8 cellular contexts compared by ENCODE assay signal in the genomic region with DNA sequence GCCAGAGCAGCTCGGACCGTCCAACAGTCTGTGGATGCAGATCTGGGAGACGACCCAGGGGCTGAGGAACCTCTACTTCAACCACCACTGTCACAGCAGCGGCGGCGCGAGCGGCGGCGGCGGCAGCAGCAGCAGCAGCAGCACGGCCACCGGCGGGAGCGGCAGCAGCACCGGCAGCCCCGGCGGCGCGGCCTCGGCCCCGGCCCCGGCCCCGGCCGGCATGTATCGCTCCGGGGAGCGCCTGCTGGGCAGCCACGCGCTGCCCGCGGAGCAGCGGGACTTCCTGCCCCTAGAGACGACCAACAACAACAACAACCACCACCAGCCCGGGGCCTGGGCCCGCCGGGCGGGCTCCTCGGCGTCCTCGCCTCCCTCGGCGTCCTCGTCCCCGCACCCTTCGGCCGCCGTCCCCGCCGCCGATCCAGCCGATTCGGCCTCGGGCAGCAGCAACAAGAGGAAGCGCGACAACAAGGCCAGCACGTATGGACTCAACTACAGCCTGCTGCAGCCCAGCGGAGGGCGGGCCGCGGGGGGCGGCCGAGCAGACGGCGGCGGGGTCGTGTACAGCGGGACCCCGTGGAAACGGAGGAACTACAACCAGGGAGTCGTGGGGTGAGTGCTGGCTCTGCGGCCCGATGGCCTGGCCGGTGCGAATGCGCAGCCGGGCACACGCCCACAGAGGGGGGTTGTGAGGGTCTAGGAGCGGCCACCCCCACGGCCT. TPM values are rescaled to one million over a fixed set of nuclear protein-coding genes. Genes with fewer than 3 reads are reported as not detected.
DNase-seq lines count a peak whose midpoint lies in the region; ATAC-seq, FAIRE-seq and TF ChIP-seq lines count a peak whose summit lies in the region.

No MANE protein-coding gene starts in this region.

- DNase-seq in COLO668 (lab: John Stamatoyannopoulos, UW; ENCODE audit: unreplicated experiment) = peak; percentile 59
- DNase-seq in HT-29 (ENCODE audit: low spot score) = peak; percentile 20
- no peak for DNase-seq in activated T-cell treated with anti-CD3 and anti-CD28 coated beads, Interleukin-2, amount 50 U/mL, for 24 hours
- peak; percentile 16 for DNase-seq in globus pallidus (ENCODE audit: low spot score)
- peak in 4 of 6 donors; percentile 21 to 84 (median 54) for DNase-seq in pancreas
- no peak for DNase-seq in AML-193 (lab: John Stamatoyannopoulos, UW)
- no peak for DNase-seq in NCI-H2029 treated with DMSO at 0.1 percent for 48 hours (lab: John Stamatoyannopoulos, UW)

- peaks cover 4 to 7% (median 6%) of the 10 kb centered on the region in 3 donors for H3K4me1 ChIP-seq in pancreas

- no peaks in the 10 kb centered on the region for H3K27me3 Mint-ChIP-seq in activated T-cell treated with anti-CD3 and anti-CD28 coated beads, Interleukin-2, amount 50 U/mL, for 24 hours

- H3K4me1 Mint-ChIP-seq in activated T-cell treated with anti-CD3 and anti-CD28 coated beads, Interleukin-2, amount 50 U/mL, for 24 hours (ENCODE audit: low read depth) = peaks cover 46% of the 10 kb centered on the region

- peak overlapping the region; percentile 88 for H3K4me3 Mint-ChIP-seq in activated T-cell treated with anti-CD3 and anti-CD28 coated beads, Interleukin-2, amount 50 U/mL, for 24 hours

- no peaks in the 10 kb centered on the region for H3K36me3 ChIP-seq in pancreas

- 1% methylated on average over 35 to 80 of the region's 80 CpGs for WGBS in pancreas, 2 donors

- peak overlapping the region; percentile 13 to 98 (median 50) for H3K27ac ChIP-seq in pancreas

- FAIRE-seq in pancreas (lab: Jason Lieb, UNC) = no peak

- no peaks in the 10 kb centered on the region for H3K9me3 Mint-ChIP-seq in activated T-cell treated with anti-CD3 and anti-CD28 coated beads, Interleukin-2, amount 50 U/mL, for 24 hours

- H3K27me3 ChIP-seq in pancreas = no peaks in the 10 kb centered on the region

- ATAC-seq in GM21360 (IDR thresholded peaks at IDR 0.05; ENCODE audit: unreplicated experiment) = peak; percentile 5
- ATAC-seq in pancreas = peak in 3 of 4 donors; percentile 0 to 1 (median 0)

- intact Hi-C loops in pancreas (cut with DNase I) = no loop called here

- no peak for TF ChIP-seq CTCF in pancreas (IDR thresholded peaks at IDR 0.05)

- peaks cover 27% of the 10 kb centered on the region for H3K36me3 Mint-ChIP-seq in activated T-cell treated with anti-CD3 and anti-CD28 coated beads, Interleukin-2, amount 50 U/mL, for 24 hours (ENCODE audit: low read depth)

- H3K27ac Mint-ChIP-seq in activated T-cell treated with anti-CD3 and anti-CD28 coated beads, Interleukin-2, amount 50 U/mL, for 24 hours = peak overlapping the region; percentile 73

- peak overlapping the region; percentile 80 to 92 (median 82) for H3K4me3 ChIP-seq in pancreas

- no peaks in the 10 kb centered on the region for H3K9me3 ChIP-seq in pancreas

RNA-seq across cellular contexts. Expression of a gene that starts 0.7 kb away (rescaled TPM):
- 4.7 and 5.3 TPM in 2 replicates for total RNA-seq in HT-29 (2014; rRNA removed; shearing (Covaris generic))
- total RNA-seq in pancreas = 1 to 10 TPM; 4.3 to 7.2 (median 5.8) TPM
- polyA plus RNA-seq in pancreas = 1 to 10 TPM; 1.9 to 4.8 TPM

Comparison
In these comparisons a context has a peak if more than half of its experiments do, and no peak if none do; other contexts are left out.
1. DNase-seq: peak in COLO668 (single experiment), HT-29 (single experiment), globus pallidus (single experiment) and pancreas (4 of 6); none in activated T-cell treated with anti-CD3 and anti-CD28 coated beads, Interleukin-2, amount 50 U/mL, for 24 hours (single experiment), AML-193 (0 of 2) and NCI-H2029 treated with DMSO at 0.1 percent for 48 hours (single experiment).